In genomic region chr12:14315501-14315900, GRCh38 we compare ENCODE assay signal across 30 cellular contexts.
"Had no signal": no experiment of that assay in that cellular context is flagged by ENCODE, and none has a peak within 500 bp of the region (broad histone marks: within the 10 kb centered on the region; RNA-seq: fewer than 3 reads in every experiment).

No MANE protein-coding gene starts in this region.

- H3K27ac ChIP-seq: adrenal gland, body of pancreas, gastrocnemius medialis, pancreas, prostate gland, testis, transverse colon, WERI-Rb-1 had no signal

- FAIRE-seq: colon, endometrium, islet of Langerhans, pancreas had no signal

- H3K27me3 ChIP-seq: adrenal gland, body of pancreas, gastrocnemius medialis, pancreas, testis, transverse colon had no signal

- DNase-seq: activated CD4-positive, alpha-beta T cell treated with anti-CD3 and anti-CD28 coated beads for 48 hours; activated CD4-positive, alpha-beta T cell treated with anti-CD3 and anti-CD28 coated beads, Interleukin-2, amount 50 U/mL, for 48 hours; activated CD8-positive, alpha-beta memory T cell treated with anti-CD3 and anti-CD28 coated beads for 24 hours; activated effector memory CD4-positive, alpha-beta T cell treated with anti-CD3 and anti-CD28 coated beads, Interleukin-2, amount 50 U/mL, for 16 hours; activated naive CD4-positive, alpha-beta T cell treated with anti-CD3 and anti-CD28 coated beads for 36 hours; activated naive CD8-positive, alpha-beta T cell treated with anti-CD3 and anti-CD28 coated beads for 36 hours; activated T-cell treated with anti-CD3 and anti-CD28 coated beads, Interleukin-2, amount 50 U/mL, for 1 hour; aorta; effector CD8-positive, alpha-beta T cell; gastrocnemius medialis; glutamatergic neuron; left ventricle myocardium superior; nucleus accumbens; retina; stimulated activated CD4-positive, alpha-beta T cell treated with anti-CD3 and anti-CD28 coated beads, Interleukin-12 subunit alpha, Interleukin-12 subunit beta, amount 100 ng/mL, for 4 hours; stimulated activated CD4-positive, alpha-beta T cell treated with anti-CD3 and anti-CD28 coated beads, Interleukin-4, amount 100 ng/mL, for 1 hour; stimulated activated naive CD8-positive, alpha-beta T cell treated with anti-CD3 and anti-CD28 coated beads, Interleukin-15, Interleukin-2, amounts not matched to agents 100 U/mL and 50 U/mL, for 24 hours; T1000; testis; transverse colon; WERI-Rb-1 had no signal

- H3K4me1 ChIP-seq: adrenal gland, body of pancreas, gastrocnemius medialis, pancreas, prostate gland, testis, transverse colon had no signal

- H3K36me3 ChIP-seq: adrenal gland, gastrocnemius medialis, pancreas, prostate gland, transverse colon, WERI-Rb-1 had no signal

- H3K9me3 ChIP-seq: adrenal gland, body of pancreas, gastrocnemius medialis, pancreas, prostate gland, testis, transverse colon had no signal

- ATAC-seq: activated CD4-positive, CD25-positive, alpha-beta regulatory T cell treated with anti-CD3 and anti-CD28 coated beads, Interleukin-2, amount 50 U/mL, for 24 hours; body of pancreas; gastrocnemius medialis; stimulated activated naive CD8-positive, alpha-beta T cell treated with anti-CD3 and anti-CD28 coated beads, Interleukin-15, Interleukin-2, amounts not matched to agents 100 U/mL and 50 U/mL, for 24 hours had no signal

- H3K4me3 ChIP-seq: adrenal gland, body of pancreas, gastrocnemius medialis, pancreas, prostate gland, skin epidermis, testis, transverse colon had no signal
